ENCODE assay signal across 9 cellular contexts in the genomic region with DNA sequence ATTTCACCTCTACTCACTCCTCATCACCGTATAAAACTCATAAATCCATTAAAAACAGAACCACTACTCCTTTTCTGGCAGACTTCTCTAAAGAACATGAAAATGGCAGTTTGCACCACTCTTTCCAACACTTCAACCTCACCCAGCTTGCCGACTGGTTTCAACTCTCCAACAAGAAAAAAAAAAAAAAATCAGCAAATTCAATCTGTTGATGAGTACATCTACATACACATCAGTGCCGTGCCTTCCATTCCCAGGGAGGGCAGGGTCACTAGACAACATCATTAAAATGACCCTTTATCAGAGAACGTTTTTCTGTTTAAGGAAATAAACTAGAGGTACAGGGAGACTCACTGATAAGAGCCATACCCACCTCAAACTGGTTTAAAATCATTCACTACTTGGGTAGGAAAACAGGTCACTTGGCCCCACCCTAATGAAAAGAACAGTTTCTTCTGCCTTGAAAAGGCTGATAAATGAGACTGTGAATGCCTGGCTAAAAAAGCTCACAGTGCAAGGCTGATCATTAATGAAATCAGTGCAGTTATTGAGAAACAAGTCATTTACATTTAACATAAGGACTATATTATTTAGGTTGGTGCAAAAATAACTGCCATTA. TPM values are rescaled to one million over a fixed set of nuclear protein-coding genes. Genes with fewer than 3 reads are reported as not detected.
DNase-seq lines count a peak whose midpoint lies in the region; ATAC-seq, FAIRE-seq and TF ChIP-seq lines count a peak whose summit lies in the region.
"Had no signal": no experiment of that assay in that cellular context is flagged by ENCODE, and none has a peak within 500 bp of the region (broad histone marks: within the 10 kb centered on the region; RNA-seq: fewer than 3 reads in every experiment).

No MANE protein-coding gene starts in this region.

- POLR2A ChIA-PET in K562 (lab: Yijun Ruan, JAX) (interaction anchor here (5.6 kb wide), 1 partner anchor 10 kb away, joined by 38 read pairs; no protein-coding TSS in a partner anchor), HepG2 (lab: Yijun Ruan, JAX) (interaction anchor here (1.1 to 6.1 kb wide), 4 partner anchors 10 to 17 kb away, joined by 3 to 117 read pairs (median 23); no protein-coding TSS in a partner anchor)

- no peak for DNase-seq in T-helper 2 cell treated with Interferon-gamma antibody and Interleukin-4, amounts not matched to agents 5 μg/mL and 100 μg/mL, for 36 hours (ENCODE audit: low spot score)
- DNase-seq in T-helper 2 cell = no peak
- no peak for DNase-seq in K562 (ENCODE audit: extremely low read depth in 1 of 4, low spot score in 3 of 4)
- no peak for DNase-seq in HepG2 (ENCODE audit: low spot score)
- DNase-seq in tibial artery = no peak
- DNase-seq in NCI-H1092 treated with DMSO at 0.1 percent for 48 hours (lab: John Stamatoyannopoulos, UW) = no peak
- no peak for DNase-seq in stimulated activated CD4-positive, alpha-beta T cell treated with anti-CD3 and anti-CD28 coated beads, Interleukin-15, amount 100 ng/mL, for 24 hours
- DNase-seq: activated effector memory CD4-positive, alpha-beta T cell treated with Interleukin-2 at 50 U/mL for 16 hours had no signal

- CTCF ChIA-PET in K562 (lab: Yijun Ruan, JAX; ENCODE audit: low intra/inter-chr PET ratio) (no interaction called here), HepG2 (lab: Yijun Ruan, JAX; ENCODE audit: low intra/inter-chr PET ratio, low total read pairs) (no interaction called here)

- TF ChIP-seq CTCF in K562 (IDR thresholded peaks at IDR 0.05 in 2 of 3, conservative IDR thresholded peaks at IDR 0.05 in 1 of 3; ENCODE audit: insufficient read depth in 2 of 3, low read depth in 1 of 3, low read length in 3 of 3) = no peak
- no peak for TF ChIP-seq CTCF in HepG2 (CRISPR knock-in tag; IDR thresholded peaks at IDR 0.05)
- TF ChIP-seq CTCF in tibial artery (IDR thresholded peaks at IDR 0.05) = no peak

- H3K9ac ChIP-seq in K562 (ENCODE audit: insufficient read depth in 1 of 2, low read depth in 2 of 2, low read length in 2 of 2) (no peak overlapping the region), HepG2 (ENCODE audit: insufficient read depth, low read depth, low read length) (peak overlapping the region; percentile 79)

- no peak for TF ChIP-seq POLR2A in K562 (conservative IDR thresholded peaks at IDR 0.05)
- TF ChIP-seq POLR2A in HepG2 (IDR thresholded peaks at IDR 0.05; ENCODE audit: insufficient read depth in 1 of 2, low read depth in 2 of 2, low read length in 2 of 2) = no peak

- H3K9me3 ChIP-seq in K562 (replicated peaks; ENCODE audit: control insufficient read depth, insufficient read depth, low read depth, low read length) = no peaks in the 10 kb centered on the region
- H3K9me3 ChIP-seq in HepG2 (ENCODE audit: low read length) = no peaks in the 10 kb centered on the region
- no peaks in the 10 kb centered on the region for H3K9me3 ChIP-seq in tibial artery

- peaks cover 98% of the 10 kb centered on the region for H3K79me2 ChIP-seq in K562 (ENCODE audit: control insufficient read depth, insufficient read depth, low read length)
- H3K79me2 ChIP-seq in HepG2 (ENCODE audit: insufficient read depth, low read length) = peaks cover 77% of the 10 kb centered on the region

- no peak for ATAC-seq in K562
- ATAC-seq in HepG2 = no peak
- no peak for ATAC-seq in GM19023 (IDR thresholded peaks at IDR 0.05; ENCODE audit: unreplicated experiment)

- no peaks in the 10 kb centered on the region for H3K9me3 Mint-ChIP-seq in T-helper 2 cell treated with Interferon-gamma antibody and Interleukin-4, amounts not matched to agents 5 μg/mL and 100 μg/mL, for 36 hours

- WGBS in K562 (ENCODE audit: insufficient coverage, low coverage, missing lambda C conversion rate) = 26% methylated on average over 4 of the region's 4 CpGs
- 41% methylated on average over 4 of the region's 4 CpGs for WGBS in HepG2 (ENCODE audit: low lambda C conversion rate)

- no peak for TF ChIP-seq EP300 in K562 (IDR thresholded peaks at IDR 0.05; ENCODE audit: low read length)
- TF ChIP-seq EP300 in HepG2 (IDR thresholded peaks at IDR 0.05; ENCODE audit: low read depth in 2 of 2, low read length in 2 of 2) = no peak
- no peak for TF ChIP-seq EP300 in HepG2 (CRISPR knock-in tag; IDR thresholded peaks at IDR 0.05; ENCODE audit: borderline replicate concordance)

- H3K36me3 ChIP-seq in K562 (ENCODE audit: control insufficient read depth, insufficient read depth, low read length) = peaks cover 66% of the 10 kb centered on the region; the same call in 2 of the 3 replicates
- H3K36me3 ChIP-seq in HepG2 (replicated peaks in 1 of 2; ENCODE audit: control insufficient read depth in 1 of 2, insufficient read depth in 2 of 2, low read length in 2 of 2) = peaks cover 1 to 12% of the 10 kb centered on the region in 2 experiments; a peak in 4 of 5 replicates
- H3K36me3 ChIP-seq in tibial artery = peaks cover 0 to 6% (median 0%) of the 10 kb centered on the region in 3 donors

- FAIRE-seq in K562 (lab: Jason Lieb, UNC) = no peak
- FAIRE-seq in HepG2 (lab: Jason Lieb, UNC) = no peak

- peaks cover 69% of the 10 kb centered on the region for H3K36me3 Mint-ChIP-seq in T-helper 2 cell treated with Interferon-gamma antibody and Interleukin-4, amounts not matched to agents 5 μg/mL and 100 μg/mL, for 36 hours (ENCODE audit: low read depth)

- in situ Hi-C loops in K562 (cut with MboI) (no loop called here), HepG2 (cut with HindIII; ENCODE audit: extremely low pct_ligation_motif_present, low pct_unique_long_range_greater_than_20kb) (no loop called here)

- H3K4me1 Mint-ChIP-seq in T-helper 2 cell treated with Interferon-gamma antibody and Interleukin-4, amounts not matched to agents 5 μg/mL and 100 μg/mL, for 36 hours (ENCODE audit: low read depth) = peaks cover 72% of the 10 kb centered on the region

- H4K20me1 ChIP-seq in K562 (replicated peaks; ENCODE audit: control insufficient read depth, insufficient read depth, low read length) (peaks cover 66% of the 10 kb centered on the region), HepG2 (ENCODE audit: insufficient read depth, low read length) (no peaks in the 10 kb centered on the region)

- TF ChIP-seq RAD21 in K562 (CRISPR knock-in tag; conservative IDR thresholded peaks at IDR 0.05 in 1 of 2, IDR thresholded peaks at IDR 0.05 in 1 of 2) (no peak), HepG2 (CRISPR knock-in tag; IDR thresholded peaks at IDR 0.05) (no peak)

- H3K27me3 ChIP-seq in K562 (ENCODE audit: control insufficient read depth in 2 of 2, insufficient read depth in 2 of 2, low read length in 2 of 2) (no peaks in the 10 kb centered on the region), HepG2 (ENCODE audit: control insufficient read depth in 1 of 2, insufficient read depth in 2 of 2, low read length in 2 of 2) (no peaks in the 10 kb centered on the region), tibial artery (no peaks in the 10 kb centered on the region)

- H3K27me3 Mint-ChIP-seq in T-helper 2 cell treated with Interferon-gamma antibody and Interleukin-4, amounts not matched to agents 5 μg/mL and 100 μg/mL, for 36 hours (ENCODE audit: low read depth) = no peaks in the 10 kb centered on the region

- no peak overlapping the region for H3K4me2 ChIP-seq in K562 (ENCODE audit: insufficient read depth, low read length)
- H3K4me2 ChIP-seq in HepG2 (ENCODE audit: low read depth, low read length) = peak overlapping the region; percentile 59

- H3K4me3 Mint-ChIP-seq in T-helper 2 cell treated with Interferon-gamma antibody and Interleukin-4, amounts not matched to agents 5 μg/mL and 100 μg/mL, for 36 hours = peak overlapping the region; percentile 2

- intact Hi-C loops in K562 (cut with micrococcal nuclease) (no loop called here), HepG2 (cut with micrococcal nuclease; ENCODE audit: unreplicated experiment) (loop anchor here (5.0 kb wide), 2 partner anchors 50 to 85 kb away; a partner anchor contains a TSS), tibial artery (cut with DNase I; ENCODE audit: low total_unique reads) (no loop called here)

- H2AFZ ChIP-seq in K562 (ENCODE audit: low read depth, low read length) = no peak overlapping the region
- H2AFZ ChIP-seq in HepG2 (ENCODE audit: low read length) = no peak overlapping the region

- BruUV-seq in K562 (replicated peaks; lab: Mats Ljungman, UMichigan) (no TSS peak), HepG2 (replicated peaks; lab: Mats Ljungman, UMichigan) (no TSS peak)

- peaks cover 14% of the 10 kb centered on the region for H3K9me1 ChIP-seq in K562 (ENCODE audit: control insufficient read depth, insufficient read depth, low read length)

- no peak overlapping the region for H3K4me3 ChIP-seq in K562
- peak overlapping the region in 1 of 3 experiments; percentile 12; a peak in 1 of 6 replicates for H3K4me3 ChIP-seq in HepG2 (replicated peaks in 1 of 3; ENCODE audit: insufficient read depth in 1 of 3, low read depth in 2 of 3, low read length in 3 of 3)
- H3K4me3 ChIP-seq in tibial artery = no peak overlapping the region

- H3K4me1 ChIP-seq in K562 (replicated peaks in 1 of 2; ENCODE audit: control insufficient read depth in 2 of 2, insufficient read depth in 2 of 2, low read length in 2 of 2) = peaks cover 14 to 35% of the 10 kb centered on the region in 2 experiments
- peaks cover 94% of the 10 kb centered on the region for H3K4me1 ChIP-seq in HepG2 (ENCODE audit: insufficient read depth, low read length)
- H3K4me1 ChIP-seq in tibial artery = peaks cover 6 to 100% (median 83%) of the 10 kb centered on the region in 4 donors

- H3K27ac Mint-ChIP-seq in T-helper 2 cell treated with Interferon-gamma antibody and Interleukin-4, amounts not matched to agents 5 μg/mL and 100 μg/mL, for 36 hours = peak overlapping the region; percentile 10

- H3K27ac ChIP-seq in K562 (ENCODE audit: extremely low read depth, low read depth, low read length) (no peak overlapping the region), HepG2 (ENCODE audit: extremely low read length, insufficient read depth, low read length) (peak overlapping the region; percentile 96), tibial artery (peak overlapping the region; percentile 96 to 99)

RNA-seq across cellular contexts. Expression of a gene that starts 6.0 kb away (rescaled TPM):
- 164 and 212 TPM in 2 replicates for total RNA-seq in K562 (2011; cell fraction: chromatin; rRNA removed; ENCODE audit: low replicate concordance)
- total RNA-seq in K562 (2011; cell fraction: nucleolus; rRNA removed) = 137 and 142 TPM in 2 replicates
- total RNA-seq in K562 (2011; cell fraction: nucleoplasm; rRNA removed) = 205 and 289 TPM in 2 replicates
- total RNA-seq in K562 (2014; rRNA removed) (348 and 357 TPM in 2 replicates), K562 (2014; rRNA removed; fragmentation: Illumina TruSeq; extraction: Trizol) (452 and 478 TPM in 2 replicates), K562 (2015; rRNA removed; fragmentation: Illumina TruSeq; extraction: Trizol) (361 and 377 TPM in 2 replicates), K562 (2021) (298 and 301 TPM in 2 replicates), HepG2 (2016; rRNA removed; fragmentation: Illumina TruSeq; extraction: Trizol) (196 and 233 TPM in 2 replicates)
- polyA plus RNA-seq in K562 (2011; rRNA removed) (505 and 549 TPM in 2 replicates), K562 (2014; fragmentation: Illumina TruSeq; extraction: Trizol) (545 and 579 TPM in 2 replicates), K562 (2014; fragmentation: Nextera tagmentation; extraction: Ambion mirVana) (1,000 to 10,000 TPM in 1 of 2 experiments, 100 to 1,000 TPM in 1; 826 to 1,102 TPM), K562 (2014; rRNA removed) (451 and 471 TPM in 2 replicates), HepG2 (2011; rRNA removed) (530 and 613 TPM in 2 replicates)
- polyA plus RNA-seq in K562 (2011; cell fraction: cytosol; rRNA removed) = 382 and 535 TPM in 2 replicates
- 156 and 264 TPM in 2 replicates for polyA plus RNA-seq in K562 (2011; cell fraction: nucleus; rRNA removed)
- 225 and 402 TPM in 2 replicates for polyA plus RNA-seq in K562 (2012)
- 663 and 682 TPM in 2 replicates for polyA minus RNA-seq in K562 (2011; rRNA and poly(A)+ RNA removed)
- polyA minus RNA-seq in K562 (2011; cell fraction: cytosol; rRNA and poly(A)+ RNA removed) = 189 and 192 TPM in 2 replicates
- 71.9 and 132 TPM in 2 replicates for polyA minus RNA-seq in K562 (2011; cell fraction: nucleus; rRNA and poly(A)+ RNA removed)
- total RNA-seq in HepG2 (2016; cell fraction: cytosol; rRNA removed; fragmentation: Illumina TruSeq; extraction: Trizol; ENCODE audit: low read depth) = 267 and 332 TPM in 2 replicates
- total RNA-seq in HepG2 (2016; cell fraction: insoluble cytoplasmic fraction; rRNA removed; fragmentation: Illumina TruSeq; extraction: Trizol) = 199 and 222 TPM in 2 replicates
- total RNA-seq in HepG2 (2016; cell fraction: membrane; rRNA removed; fragmentation: Illumina TruSeq; extraction: Trizol) = 458 TPM in 2 replicates
- 71.2 and 77.0 TPM in 2 replicates for total RNA-seq in HepG2 (2016; cell fraction: nucleus; rRNA removed; fragmentation: Illumina TruSeq; extraction: Trizol)
- polyA plus RNA-seq in HepG2 (2011; cell fraction: cytosol; rRNA removed) = 1,111 and 1,129 TPM in 2 replicates
- polyA plus RNA-seq in HepG2 (2011; cell fraction: nucleus; rRNA removed) = 334 and 382 TPM in 2 replicates
- polyA plus RNA-seq in HepG2 (2012) = 408 and 609 TPM in 2 replicates
- 359 and 376 TPM in 2 replicates for polyA plus RNA-seq in HepG2 (2016; cell fraction: cytosol; fragmentation: Illumina TruSeq; extraction: Trizol; ENCODE audit: low read depth)
- 206 and 224 TPM in 2 replicates for polyA plus RNA-seq in HepG2 (2016; cell fraction: insoluble cytoplasmic fraction; fragmentation: Illumina TruSeq; extraction: Trizol; ENCODE audit: low read depth)
- 410 and 414 TPM in 2 replicates for polyA plus RNA-seq in HepG2 (2016; cell fraction: membrane; fragmentation: Illumina TruSeq; extraction: Trizol; ENCODE audit: low read depth)
- 104 and 114 TPM in 2 replicates for polyA plus RNA-seq in HepG2 (2016; cell fraction: nucleus; fragmentation: Illumina TruSeq; extraction: Trizol; ENCODE audit: insufficient read depth, low read depth)
- polyA minus RNA-seq in HepG2 (2011; rRNA and poly(A)+ RNA removed; ENCODE audit: low replicate concordance) = 575 and 2,115 TPM in 2 replicates
- 200 and 206 TPM in 2 replicates for polyA minus RNA-seq in HepG2 (2011; cell fraction: cytosol; rRNA and poly(A)+ RNA removed)
- polyA minus RNA-seq in HepG2 (2011; cell fraction: nucleus; rRNA and poly(A)+ RNA removed) = 181 and 211 TPM in 2 replicates
